ENCODE assay signal across 8 cellular contexts in genomic region chr16:89922884-89923639, GRCh38. TPM values are rescaled to one million over a fixed set of nuclear protein-coding genes. Genes with fewer than 3 reads are reported as not detected.
DNase-seq lines count a peak whose midpoint lies in the region; ATAC-seq, FAIRE-seq and TF ChIP-seq lines count a peak whose summit lies in the region.

Gene TUBB3 (plus strand): TSS chr16:89923342. CDS start chr16:89923402, 60 bp downstream.

- H3K4me1 Mint-ChIP-seq in activated naive CD4-positive, alpha-beta T cell treated with anti-CD3 and anti-CD28 coated beads, Interleukin-2, amount 10 ng/mL, durations not matched to agents 7 days and 5 days, result peaks cover 53% of the 10 kb centered on the region
- H3K4me1 Mint-ChIP-seq in natural killer cell, result peaks cover 15 to 28% of the 10 kb centered on the region in 2 donors

- no peaks in the 10 kb centered on the region for H3K36me3 Mint-ChIP-seq in activated naive CD4-positive, alpha-beta T cell treated with anti-CD3 and anti-CD28 coated beads, Interleukin-2, amount 10 ng/mL, durations not matched to agents 7 days and 5 days
- H3K36me3 Mint-ChIP-seq in natural killer cell, result no peaks in the 10 kb centered on the region

- peak within 1 kb of the TSS; percentile 60 for H3K4me3 Mint-ChIP-seq in activated naive CD4-positive, alpha-beta T cell treated with anti-CD3 and anti-CD28 coated beads, Interleukin-2, amount 10 ng/mL, durations not matched to agents 7 days and 5 days
- H3K4me3 Mint-ChIP-seq in natural killer cell, result peak within 1 kb of the TSS; percentile 40

- DNase-seq in Caki2 (ENCODE audit: low read depth) (peak; percentile 85), H54 (ENCODE audit: insufficient read length, low spot score) (peak; percentile 90), NCI-H446 (lab: John Stamatoyannopoulos, UW) (peak; percentile 43 to 86), foreskin keratinocyte (peak; percentile 29 to 38), natural killer cell (no peak)
- peak; percentile 71 for DNase-seq in activated naive CD4-positive, alpha-beta T cell treated with anti-CD3 and anti-CD28 coated beads, Interleukin-2, amount 10 ng/mL, durations not matched to agents 7 days and 5 days

- peaks cover 88% of the 10 kb centered on the region for H3K27me3 Mint-ChIP-seq in activated naive CD4-positive, alpha-beta T cell treated with anti-CD3 and anti-CD28 coated beads, Interleukin-2, amount 10 ng/mL, durations not matched to agents 7 days and 5 days
- peaks cover 11 to 33% of the 10 kb centered on the region in 2 donors for H3K27me3 Mint-ChIP-seq in natural killer cell (ENCODE audit: low read depth in 2 of 2)

- ATAC-seq in foreskin keratinocyte, result peak; percentile 41
- ATAC-seq in natural killer cell, result peak in 1 of 3 donors; percentile 17
- no peak for ATAC-seq in HG03175 (IDR thresholded peaks at IDR 0.05; ENCODE audit: unreplicated experiment)
- no peak for ATAC-seq in HG03469 (IDR thresholded peaks at IDR 0.05; ENCODE audit: unreplicated experiment)

- H3K9me3 Mint-ChIP-seq in activated naive CD4-positive, alpha-beta T cell treated with anti-CD3 and anti-CD28 coated beads, Interleukin-2, amount 10 ng/mL, durations not matched to agents 7 days and 5 days, result no peaks in the 10 kb centered on the region
- H3K9me3 Mint-ChIP-seq in natural killer cell, result no peaks in the 10 kb centered on the region

- in situ Hi-C loops in Caki2 (cut with HindIII; ENCODE audit: low pct_unique_long_range_greater_than_20kb, low sequenced_read_pairs), result no loop called here

- intact Hi-C loops in natural killer cell (cut with micrococcal nuclease), result no loop called here

- FAIRE-seq in H54 (lab: Jason Lieb, UNC), result no peak

- CTCF ChIA-PET in activated naive CD4-positive, alpha-beta T cell treated with anti-CD3 and anti-CD28 coated beads, Interleukin-2, amount 10 ng/mL, durations not matched to agents 7 days and 5 days (lab: Charles Lee), result interaction anchor here (3.4 kb wide), 1 partner anchor 13 kb away, joined by 16 read pairs; no protein-coding TSS in a partner anchor

- H3K27ac ChIP-seq in foreskin keratinocyte, result peak within 1 kb of the TSS; percentile 89

- peaks cover 9% of the 10 kb centered on the region for H3K4me1 ChIP-seq in foreskin keratinocyte

- TF ChIP-seq POLR2A in H54 (IDR thresholded peaks at IDR 0.05; ENCODE audit: low read depth, low read length), result peak; percentile 100

- TF ChIP-seq CTCF in foreskin keratinocyte (conservative IDR thresholded peaks at IDR 0.05) (no peak), natural killer cell (IDR thresholded peaks at IDR 0.05) (no peak)

- no peak within 1 kb of the TSS for H3K27ac Mint-ChIP-seq in activated naive CD4-positive, alpha-beta T cell treated with anti-CD3 and anti-CD28 coated beads, Interleukin-2, amount 10 ng/mL, durations not matched to agents 7 days and 5 days
- H3K27ac Mint-ChIP-seq in natural killer cell, result no peak within 1 kb of the TSS

- H3K27me3 ChIP-seq in foreskin keratinocyte, result peaks cover 9% of the 10 kb centered on the region

RNA-seq across cellular contexts. Expression of gene TUBB3, which starts in this region (rescaled TPM):
- total RNA-seq in Caki2 (2014; rRNA removed; shearing (Covaris generic); ENCODE audit: low replicate concordance), result 116 and 131 TPM in 2 replicates
- total RNA-seq in foreskin keratinocyte, result 29.0 and 60.8 TPM in 2 replicates
- polyA plus RNA-seq in foreskin keratinocyte, result 31.4 and 65.5 TPM in 2 replicates
- total RNA-seq in natural killer cell, result 1 to 10 TPM; 1.1 to 1.3 (median 1.2) TPM

Comparison
In these comparisons a context has a peak if more than half of its experiments do, and no peak if none do; other contexts are left out.
1. RNA of gene TUBB3 (total RNA-seq): 116 to 131 TPM in Caki2 and 29.0 to 60.8 TPM in foreskin keratinocyte; 1.1 to 1.3 TPM in natural killer cell; every median in the first group is over 10 times any median in the second.